Comparison of ENCODE assay signal across 8 cellular contexts in genomic region chr12:50283924-50284236, GRCh38. TPM values are rescaled to one million over a fixed set of nuclear protein-coding genes. Genes with fewer than 3 reads are reported as not detected.
A peak's percentile ranks its signal among the peaks of the same experiment; 100 is the strongest.
DNase-seq lines count a peak whose midpoint lies in the region; ATAC-seq and TF ChIP-seq lines count a peak whose summit lies in the region.

No MANE protein-coding gene starts in this region.

- H3K4me1 ChIP-seq in ascending aorta (peaks cover 0 to 5% of the 10 kb centered on the region in 2 donors), stomach (peaks cover 18 to 61% (median 42%) of the 10 kb centered on the region in 4 donors)

- H3K27me3 Mint-ChIP-seq in immature natural killer cell (ENCODE audit: low read depth in 3 of 3) = peaks cover 0 to 3% (median 3%) of the 10 kb centered on the region in 3 donors

- peak overlapping the region; percentile 50 to 87 (median 70) for H3K27ac Mint-ChIP-seq in immature natural killer cell

- H3K9me3 ChIP-seq in ascending aorta (no peaks in the 10 kb centered on the region), stomach (no peaks in the 10 kb centered on the region)

- DNase-seq in GM10248 (ENCODE audit: extremely low spot score) (peak; percentile 29), ascending aorta (ENCODE audit: low spot score in 2 of 2) (no peak), immature natural killer cell (no peak), stomach (no peak)

- CTCF ChIA-PET in GM10248 (lab: Yijun Ruan, JAX) = interaction anchor here (0.9 to 2.0 kb wide), 7 partner anchors 9 to 209 kb away, joined by 3 to 10 read pairs (median 3); partner anchors contain the start of gene COX14

- POLR2A ChIA-PET in GM10248 (lab: Yijun Ruan, JAX) = no interaction called here

- no peaks in the 10 kb centered on the region for H3K36me3 Mint-ChIP-seq in immature natural killer cell

- intact Hi-C loops in ascending aorta (cut with DNase I) (loop anchor here (1.0 to 5.0 kb wide), 2 partner anchors 37 to 62 kb away; no protein-coding TSS in a partner anchor), stomach (cut with DNase I; ENCODE audit: low total_unique reads) (no loop called here)

- TF ChIP-seq EP300 in stomach (IDR thresholded peaks at IDR 0.05) = no peak

- H3K27me3 ChIP-seq in ascending aorta = no peaks in the 10 kb centered on the region
- no peaks in the 10 kb centered on the region for H3K27me3 ChIP-seq in stomach

- TF ChIP-seq CTCF in GM10248 (IDR thresholded peaks at IDR 0.05; ENCODE audit: control extremely low read depth, extremely low read depth, low read depth, missing control alignments) (no peak), ascending aorta (IDR thresholded peaks at IDR 0.05) (no peak), stomach (IDR thresholded peaks at IDR 0.05) (no peak)

- WGBS in stomach, 5 donors = 15 to 23% (median 20%) methylated on average over 6 of the region's 6 CpGs

- peak overlapping the region; percentile 89 to 96 (median 95) for H3K4me3 Mint-ChIP-seq in immature natural killer cell

- H3K36me3 ChIP-seq in ascending aorta = no peaks in the 10 kb centered on the region
- H3K36me3 ChIP-seq in stomach = no peaks in the 10 kb centered on the region

- peak; percentile 9 for ATAC-seq in HG03354 (IDR thresholded peaks at IDR 0.05; ENCODE audit: poor library complexity, severe bottlenecking, unreplicated experiment)
- no peak for ATAC-seq in HG02642 (IDR thresholded peaks at IDR 0.05; ENCODE audit: poor library complexity, unreplicated experiment)
- ATAC-seq in HG02623 (IDR thresholded peaks at IDR 0.05; ENCODE audit: unreplicated experiment) = no peak
- ATAC-seq in GM19023 (IDR thresholded peaks at IDR 0.05; ENCODE audit: unreplicated experiment) = no peak

- no peak for TF ChIP-seq POLR2A in stomach (IDR thresholded peaks at IDR 0.05)

- no peaks in the 10 kb centered on the region for H3K9me3 Mint-ChIP-seq in immature natural killer cell

- H3K4me1 Mint-ChIP-seq in immature natural killer cell = peaks cover 14 to 15% of the 10 kb centered on the region in 2 donors

- peak overlapping the region; percentile 59 to 68 for H3K27ac ChIP-seq in ascending aorta
- peak overlapping the region; percentile 86 to 88 (median 88) for H3K27ac ChIP-seq in stomach

- peak overlapping the region; percentile 83 to 87 for H3K4me3 ChIP-seq in ascending aorta
- peak overlapping the region; percentile 77 to 89 (median 84) for H3K4me3 ChIP-seq in stomach

RNA-seq across cellular contexts. Expression of gene LIMA1, which starts 0.6 kb away (rescaled TPM):
- total RNA-seq in ascending aorta (79.4 TPM), stomach (100 to 1,000 TPM in 3 of 5 donors, 10 to 100 TPM in 2; 71.0 to 143 (median 132) TPM)
- polyA plus RNA-seq in immature natural killer cell (10 to 100 TPM in 1 of 3 donors, 1 to 10 TPM in 2; 4.8 to 10.0 (median 7.0) TPM), stomach (10 to 100 TPM; 28.7 to 72.4 (median 33.7) TPM)
